Comparison of ENCODE assay signal across 7 cellular contexts in genomic region chr9:89919171-89919681, GRCh38.
A peak's percentile ranks its signal among the peaks of the same experiment; 100 is the strongest.
DNase-seq lines count a peak whose midpoint lies in the region; ATAC-seq and TF ChIP-seq lines count a peak whose summit lies in the region.

No MANE protein-coding gene starts in this region.

- DNase-seq in GM13977 (ENCODE audit: low spot score) (peak; percentile 66), NB4 (ENCODE audit: low read depth) (peak; percentile 65), left colon (peak; percentile 52 to 54), thyroid gland (peak; percentile 42 to 49), 8988T (no peak)

- TF ChIP-seq POLR2A in NB4 (IDR thresholded peaks at IDR 0.05; ENCODE audit: extremely low read depth, insufficient read length), result no peak
- TF ChIP-seq POLR2A in thyroid gland (IDR thresholded peaks at IDR 0.05), result no peak

- H3K4me3 Mint-ChIP-seq in activated T-helper 17 cell treated with anti-CD3 and anti-CD28 coated beads, Interleukin-2, amount 50 U/mL, for 72 hours, result no peak overlapping the region

- H3K36me3 Mint-ChIP-seq in activated T-helper 17 cell treated with anti-CD3 and anti-CD28 coated beads, Interleukin-2, amount 50 U/mL, for 72 hours (ENCODE audit: low read depth), result no peaks in the 10 kb centered on the region

- in situ Hi-C loops in GM13977 (cut with MboI; ENCODE audit: low pct_unique_long_range_greater_than_20kb, low sequenced_read_pairs, unreplicated experiment), result no loop called here

- no peaks in the 10 kb centered on the region for H3K36me3 ChIP-seq in thyroid gland

- peak; percentile 73 for ATAC-seq in activated T-helper 17 cell treated with anti-CD3 and anti-CD28 coated beads, Interleukin-2, amount 50 U/mL, for 72 hours (replicated peaks)
- ATAC-seq in left colon (peak; percentile 97), HG03439 (IDR thresholded peaks at IDR 0.05; ENCODE audit: unreplicated experiment) (no peak)

- TF ChIP-seq CTCF in GM13977 (IDR thresholded peaks at IDR 0.05; ENCODE audit: extremely low read depth, insufficient read depth, missing control alignments), result peak; percentile 70
- TF ChIP-seq CTCF in NB4 (IDR thresholded peaks at IDR 0.05; ENCODE audit: low read depth, low read length), result peak; percentile 40
- TF ChIP-seq CTCF in thyroid gland (IDR thresholded peaks at IDR 0.05), result peak in 3 of 6 experiments; percentile 32 to 49 (median 39)

- H3K4me3 ChIP-seq in NB4 (ENCODE audit: low read depth, low read length), result no peak overlapping the region
- H3K4me3 ChIP-seq in thyroid gland (replicated peaks in 1 of 3), result no peak overlapping the region

- H3K9me3 ChIP-seq in thyroid gland, result no peaks in the 10 kb centered on the region

- no peaks in the 10 kb centered on the region for H3K9me3 Mint-ChIP-seq in activated T-helper 17 cell treated with anti-CD3 and anti-CD28 coated beads, Interleukin-2, amount 50 U/mL, for 72 hours

- 44 to 56% methylated on average over 12 of the region's 12 CpGs for WGBS in thyroid gland, 2 donors

- peaks cover 0 to 6% of the 10 kb centered on the region in 2 donors for H3K4me1 ChIP-seq in thyroid gland

- no peak overlapping the region for H3K27ac Mint-ChIP-seq in activated T-helper 17 cell treated with anti-CD3 and anti-CD28 coated beads, Interleukin-2, amount 50 U/mL, for 72 hours

- H3K4me1 Mint-ChIP-seq in activated T-helper 17 cell treated with anti-CD3 and anti-CD28 coated beads, Interleukin-2, amount 50 U/mL, for 72 hours, result peaks cover 6% of the 10 kb centered on the region

- H3K27me3 Mint-ChIP-seq in activated T-helper 17 cell treated with anti-CD3 and anti-CD28 coated beads, Interleukin-2, amount 50 U/mL, for 72 hours, result no peaks in the 10 kb centered on the region

- intact Hi-C loops in left colon (cut with DNase I, micrococcal nuclease), result no loop called here
- intact Hi-C loops in thyroid gland (cut with DNase I), result no loop called here

- peaks cover 5% of the 10 kb centered on the region for H3K27me3 ChIP-seq in thyroid gland

- H3K27ac ChIP-seq in thyroid gland, result no peak overlapping the region
